9 cellular contexts compared by ENCODE assay signal in the genomic region with DNA sequence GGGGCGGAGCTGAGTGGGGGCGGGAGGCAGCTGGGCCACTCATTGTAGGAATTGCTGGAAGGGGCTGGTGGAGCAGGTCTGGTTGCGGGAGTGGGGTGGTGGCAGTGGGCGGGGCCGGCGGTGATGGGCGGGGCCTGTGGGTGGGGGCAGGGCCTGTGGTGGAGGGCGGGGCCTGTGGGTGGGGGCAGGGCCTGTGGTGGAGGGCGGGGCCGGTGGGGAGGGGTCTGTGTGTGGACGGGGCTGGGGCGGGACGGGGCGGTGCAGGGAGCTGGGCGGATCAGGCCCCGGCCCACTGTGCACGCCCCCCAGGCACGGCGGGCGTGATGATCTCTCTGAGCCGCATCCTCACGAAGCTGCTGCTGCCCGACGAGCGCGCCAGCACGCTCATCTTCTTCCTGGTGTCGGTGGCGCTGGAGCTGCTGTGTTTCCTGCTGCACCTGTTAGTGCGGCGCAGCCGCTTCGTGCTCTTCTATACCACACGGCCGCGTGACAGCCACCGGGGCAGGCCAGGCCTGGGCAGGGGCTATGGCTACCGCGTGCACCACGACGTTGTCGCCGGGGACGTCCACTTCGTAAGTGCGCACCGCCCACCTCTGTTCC. TPM values are rescaled to one million over a fixed set of nuclear protein-coding genes. Genes with fewer than 3 reads are reported as not detected.
A peak's percentile ranks its signal among the peaks of the same experiment; 100 is the strongest.
DNase-seq lines count a peak whose midpoint lies in the region; ATAC-seq and TF ChIP-seq lines count a peak whose summit lies in the region.
"Had no signal": no experiment of that assay in that cellular context is flagged by ENCODE, and none has a peak within 500 bp of the region (broad histone marks: within the 10 kb centered on the region; RNA-seq: fewer than 3 reads in every experiment).

No MANE protein-coding gene starts in this region.

- no peak overlapping the region for H2AFZ ChIP-seq in osteoblast (ENCODE audit: low read length)

- intact Hi-C loops in right cardiac atrium (cut with DNase I), result no loop called here
- intact Hi-C loops in heart right ventricle (cut with DNase I), result no loop called here

- no peaks in the 10 kb centered on the region for H3K27me3 ChIP-seq in right cardiac atrium (ENCODE audit: control insufficient read depth, insufficient read depth)
- H3K27me3 ChIP-seq in heart right ventricle, result peaks cover 0 to 36% (median 17%) of the 10 kb centered on the region in 7 donors
- H3K27me3 ChIP-seq in foreskin keratinocyte, result peaks cover 6% of the 10 kb centered on the region
- no peaks in the 10 kb centered on the region for H3K27me3 ChIP-seq in osteoblast (ENCODE audit: insufficient read depth, low read length)

- H3K4me1 ChIP-seq in right cardiac atrium (ENCODE audit: control insufficient read depth, insufficient read depth, low read length) (no peaks in the 10 kb centered on the region), heart right ventricle (peaks cover 0 to 5% (median 0%) of the 10 kb centered on the region in 9 donors), foreskin keratinocyte (no peaks in the 10 kb centered on the region), osteoblast (ENCODE audit: insufficient read depth, low read length) (no peaks in the 10 kb centered on the region)

- ATAC-seq in right cardiac atrium, result peak; percentile 17 to 22
- no peak for ATAC-seq in heart right ventricle
- ATAC-seq in foreskin keratinocyte, result peak; percentile 69
- no peak for ATAC-seq in GM21526 (IDR thresholded peaks at IDR 0.05; ENCODE audit: low FRiP score, unreplicated experiment)
- ATAC-seq in GM21390 (IDR thresholded peaks at IDR 0.05; ENCODE audit: unreplicated experiment), result no peak

- H4K20me1 ChIP-seq in osteoblast (ENCODE audit: insufficient read depth, low read length), result no peaks in the 10 kb centered on the region

- peak in 1 of 3 donors; percentile 62 for DNase-seq in right cardiac atrium
- DNase-seq in heart right ventricle, result no peak
- peak; percentile 51 to 56 for DNase-seq in activated CD4-positive, alpha-beta T cell treated with anti-CD3 and anti-CD28 coated beads, Interleukin-2, amount 50 U/mL, for 4 hours
- peak in 1 of 2 donors; percentile 13 for DNase-seq in foreskin keratinocyte
- DNase-seq in stimulated activated CD8-positive, alpha-beta memory T cell treated with anti-CD3 and anti-CD28 coated beads, Interleukin-12 subunit alpha, Interleukin-12 subunit beta, amount 100 ng/mL, for 4 hours (ENCODE audit: low read depth), result peak; percentile 44
- DNase-seq in osteoblast (ENCODE audit: insufficient read length, low spot score, missing footprints), result no peak

- H3K9me3 ChIP-seq in right cardiac atrium (ENCODE audit: control insufficient read depth, low read length), result no peaks in the 10 kb centered on the region
- H3K9me3 ChIP-seq in heart right ventricle, result no peaks in the 10 kb centered on the region
- peaks cover 2% of the 10 kb centered on the region for H3K9me3 ChIP-seq in osteoblast (ENCODE audit: low read depth, low read length)

- no peak overlapping the region for H3K4me2 ChIP-seq in osteoblast (ENCODE audit: insufficient read depth, low read length)

- TF ChIP-seq CTCF in heart right ventricle (IDR thresholded peaks at IDR 0.05) (no peak), foreskin keratinocyte (conservative IDR thresholded peaks at IDR 0.05) (no peak), osteoblast (IDR thresholded peaks at IDR 0.05; ENCODE audit: extremely low read depth, low read depth, low read length) (no peak)

- 20% methylated on average over 47 of the region's 47 CpGs for WGBS in right cardiac atrium
- WGBS in heart right ventricle, 2 donors, result 23 to 33% methylated on average over 27 to 45 of the region's 47 CpGs

- no peaks in the 10 kb centered on the region for H3K79me2 ChIP-seq in osteoblast (ENCODE audit: insufficient read depth, low read length)

- H3K27ac ChIP-seq in right cardiac atrium (ENCODE audit: low read length) (no peak overlapping the region), heart right ventricle (no peak overlapping the region), foreskin keratinocyte (no peak overlapping the region), osteoblast (ENCODE audit: low read depth, low read length) (no peak overlapping the region)
- H3K27ac ChIP-seq: C4-2B had no signal

- H3K4me3 ChIP-seq in right cardiac atrium (ENCODE audit: low read length), result no peak overlapping the region
- peak overlapping the region in 1 of 10 donors; percentile 22 for H3K4me3 ChIP-seq in heart right ventricle
- no peak overlapping the region for H3K4me3 ChIP-seq in osteoblast (ENCODE audit: insufficient read depth, low read length)

- H3K36me3 ChIP-seq in heart right ventricle (no peaks in the 10 kb centered on the region), osteoblast (ENCODE audit: insufficient read depth, low read length) (no peaks in the 10 kb centered on the region)

RNA-seq across cellular contexts. Expression of gene SLC29A4, which starts 14.0 kb away (rescaled TPM):
- total RNA-seq in right cardiac atrium (1 to 10 TPM; 2.9 to 5.5 (median 3.6) TPM), heart right ventricle (1 to 10 TPM in 9 of 10 donors, under 1 TPM in 1; 0.94 to 4.5 (median 1.9) TPM), foreskin keratinocyte (0.46 and 1.0 TPM in 2 replicates), osteoblast (0.88 and 1.1 TPM in 2 replicates)
- polyA plus RNA-seq in right cardiac atrium (11.8 TPM), heart right ventricle (1 to 10 TPM; 4.4 to 5.3 TPM), foreskin keratinocyte (0.70 and 1.1 TPM in 2 replicates)

Comparison
In these comparisons a context has a peak if more than half of its experiments do, and no peak if none do; other contexts are left out.
1. ATAC-seq: peak in right cardiac atrium (2 of 2) and foreskin keratinocyte (single experiment); none in heart right ventricle (0 of 8), GM21526 (single experiment) and GM21390 (single experiment).
2. DNase-seq: peak in activated CD4-positive, alpha-beta T cell treated with anti-CD3 and anti-CD28 coated beads, Interleukin-2, amount 50 U/mL, for 4 hours (2 of 2) and stimulated activated CD8-positive, alpha-beta memory T cell treated with anti-CD3 and anti-CD28 coated beads, Interleukin-12 subunit alpha, Interleukin-12 subunit beta, amount 100 ng/mL, for 4 hours (single experiment); none in heart right ventricle (0 of 2) and osteoblast (single experiment).